In genomic region chr1:30930631-30931173, GRCh38 we compare ENCODE assay signal across 14 cellular contexts. TPM values are rescaled to one million over a fixed set of nuclear protein-coding genes. Genes with fewer than 3 reads are reported as not detected.
DNase-seq lines count a peak whose midpoint lies in the region; ATAC-seq, FAIRE-seq and TF ChIP-seq lines count a peak whose summit lies in the region.
"Had no signal": no experiment of that assay in that cellular context is flagged by ENCODE, and none has a peak within 500 bp of the region (broad histone marks: within the 10 kb centered on the region; RNA-seq: fewer than 3 reads in every experiment).

No MANE protein-coding gene starts in this region.

- TF ChIP-seq CTCF in 22Rv1 (IDR thresholded peaks at IDR 0.05) (no peak), astrocyte (IDR thresholded peaks at IDR 0.05; ENCODE audit: insufficient read depth, low read depth, low read length) (no peak), osteoblast (IDR thresholded peaks at IDR 0.05; ENCODE audit: extremely low read depth, low read depth, low read length) (no peak)

- no peak overlapping the region for H3K9ac ChIP-seq in astrocyte (ENCODE audit: low read length)

- H3K4me1 ChIP-seq in astrocyte (ENCODE audit: insufficient read depth, low read length) (peaks cover 14% of the 10 kb centered on the region), osteoblast (ENCODE audit: insufficient read depth, low read length) (peaks cover 9% of the 10 kb centered on the region)
- H3K4me1 ChIP-seq: upper lobe of left lung had no signal

- no peak overlapping the region for H3K4me2 ChIP-seq in astrocyte (ENCODE audit: low read length)
- no peak overlapping the region for H3K4me2 ChIP-seq in osteoblast (ENCODE audit: insufficient read depth, low read length)

- H2AFZ ChIP-seq in astrocyte (ENCODE audit: low read depth, low read length) (no peak overlapping the region), osteoblast (ENCODE audit: low read length) (no peak overlapping the region)

- DNase-seq in DMS 273 treated with DMSO at 0.1 percent for 48 hours (lab: John Stamatoyannopoulos, UW): peak; percentile 79
- DNase-seq in astrocyte (ENCODE audit: low read depth): no peak
- DNase-seq in naive thymus-derived CD8-positive, alpha-beta T cell: no peak
- DNase-seq in activated CD8-positive, alpha-beta memory T cell treated with anti-CD3 and anti-CD28 coated beads, Interleukin-2, amount 10 ng/mL, durations not matched to agents 7 days and 5 days: no peak
- no peak for DNase-seq in osteoblast (ENCODE audit: insufficient read length, low spot score, missing footprints)
- DNase-seq: activated CD4-positive, alpha-beta T cell treated with anti-CD3 and anti-CD28 coated beads for 1 hour; kidney glomerular epithelial cell; NCI-H2029; NCI-H774; right lobe of liver; stimulated activated CD4-positive, alpha-beta T cell treated with anti-CD3 and anti-CD28 coated beads, Interleukin-2, amount 100 ng/mL, for 48 hours; upper lobe of left lung had no signal

- H3K79me2 ChIP-seq in astrocyte (ENCODE audit: insufficient read depth, low read length): peaks cover 5% of the 10 kb centered on the region
- H3K79me2 ChIP-seq in osteoblast (ENCODE audit: insufficient read depth, low read length): peaks cover 5% of the 10 kb centered on the region

- H3K27me3 Mint-ChIP-seq in astrocyte (ENCODE audit: low read depth, unreplicated experiment): no peaks in the 10 kb centered on the region
- peaks cover 0 to 2% (median 0%) of the 10 kb centered on the region in 5 donors for H3K27me3 Mint-ChIP-seq in naive thymus-derived CD8-positive, alpha-beta T cell
- H3K27me3 Mint-ChIP-seq in stimulated activated memory B cell treated with anti-CD40 and anti-IgM and Interleukin-4, amounts not matched to agents 10 μg/mL and 1 μg/mL and 100 μg/mL, for 72 hours: no peaks in the 10 kb centered on the region
- H3K27me3 Mint-ChIP-seq in activated CD8-positive, alpha-beta memory T cell treated with anti-CD3 and anti-CD28 coated beads, Interleukin-2, amount 10 ng/mL, durations not matched to agents 7 days and 5 days: no peaks in the 10 kb centered on the region

- no peaks in the 10 kb centered on the region for H3K9me3 ChIP-seq in astrocyte (ENCODE audit: insufficient read depth, low read depth, low read length)
- no peaks in the 10 kb centered on the region for H3K9me3 ChIP-seq in osteoblast (ENCODE audit: low read depth, low read length)
- H3K9me3 ChIP-seq: right lobe of liver, upper lobe of left lung had no signal

- peaks cover 21% of the 10 kb centered on the region for H3K36me3 Mint-ChIP-seq in astrocyte (ENCODE audit: low read depth, unreplicated experiment)
- H3K36me3 Mint-ChIP-seq in naive thymus-derived CD8-positive, alpha-beta T cell: peaks cover 0 to 47% (median 7%) of the 10 kb centered on the region in 3 donors
- H3K36me3 Mint-ChIP-seq in stimulated activated memory B cell treated with anti-CD40 and anti-IgM and Interleukin-4, amounts not matched to agents 10 μg/mL and 1 μg/mL and 100 μg/mL, for 72 hours: peaks cover 19% of the 10 kb centered on the region
- H3K36me3 Mint-ChIP-seq in activated CD8-positive, alpha-beta memory T cell treated with anti-CD3 and anti-CD28 coated beads, Interleukin-2, amount 10 ng/mL, durations not matched to agents 7 days and 5 days: peaks cover 23% of the 10 kb centered on the region

- H3K9me3 Mint-ChIP-seq in astrocyte (ENCODE audit: unreplicated experiment): no peaks in the 10 kb centered on the region
- no peaks in the 10 kb centered on the region for H3K9me3 Mint-ChIP-seq in naive thymus-derived CD8-positive, alpha-beta T cell
- no peaks in the 10 kb centered on the region for H3K9me3 Mint-ChIP-seq in stimulated activated memory B cell treated with anti-CD40 and anti-IgM and Interleukin-4, amounts not matched to agents 10 μg/mL and 1 μg/mL and 100 μg/mL, for 72 hours
- H3K9me3 Mint-ChIP-seq in activated CD8-positive, alpha-beta memory T cell treated with anti-CD3 and anti-CD28 coated beads, Interleukin-2, amount 10 ng/mL, durations not matched to agents 7 days and 5 days (ENCODE audit: low read depth): no peaks in the 10 kb centered on the region

- H3K36me3 ChIP-seq in astrocyte (ENCODE audit: insufficient read depth, low read length) (peaks cover 18% of the 10 kb centered on the region), osteoblast (ENCODE audit: insufficient read depth, low read length) (peaks cover 38% of the 10 kb centered on the region)

- CTCF ChIA-PET in activated CD8-positive, alpha-beta memory T cell treated with anti-CD3 and anti-CD28 coated beads, Interleukin-2, amount 10 ng/mL, durations not matched to agents 7 days and 5 days (lab: Charles Lee): interaction anchor here (1.6 to 6.2 kb wide), 5 partner anchors 12 to 212 kb away, joined by 5 to 53 read pairs (median 15); no protein-coding TSS in a partner anchor

- H3K27ac ChIP-seq in 22Rv1: peak overlapping the region; percentile 27
- no peak overlapping the region for H3K27ac ChIP-seq in astrocyte (ENCODE audit: low read depth, low read length)
- H3K27ac ChIP-seq in osteoblast (ENCODE audit: low read depth, low read length): no peak overlapping the region
- H3K27ac ChIP-seq: right lobe of liver, upper lobe of left lung had no signal

- no peak overlapping the region for H3K4me3 Mint-ChIP-seq in astrocyte (ENCODE audit: unreplicated experiment)
- no peak overlapping the region for H3K4me3 Mint-ChIP-seq in naive thymus-derived CD8-positive, alpha-beta T cell
- no peak overlapping the region for H3K4me3 Mint-ChIP-seq in stimulated activated memory B cell treated with anti-CD40 and anti-IgM and Interleukin-4, amounts not matched to agents 10 μg/mL and 1 μg/mL and 100 μg/mL, for 72 hours
- no peak overlapping the region for H3K4me3 Mint-ChIP-seq in activated CD8-positive, alpha-beta memory T cell treated with anti-CD3 and anti-CD28 coated beads, Interleukin-2, amount 10 ng/mL, durations not matched to agents 7 days and 5 days

- FAIRE-seq in astrocyte (lab: Jason Lieb, UNC): no peak

- H3K27me3 ChIP-seq in astrocyte (ENCODE audit: insufficient read depth, low read length): no peaks in the 10 kb centered on the region
- no peaks in the 10 kb centered on the region for H3K27me3 ChIP-seq in osteoblast (ENCODE audit: insufficient read depth, low read length)
- H3K27me3 ChIP-seq: right lobe of liver, upper lobe of left lung had no signal

- peak in 1 of 2 donors; percentile 13 for ATAC-seq in naive thymus-derived CD8-positive, alpha-beta T cell
- no peak for ATAC-seq in stimulated activated memory B cell treated with anti-CD40 and anti-IgM and Interleukin-4, amounts not matched to agents 10 μg/mL and 1 μg/mL and 100 μg/mL, for 72 hours
- no peak for ATAC-seq in activated CD8-positive, alpha-beta memory T cell treated with anti-CD3 and anti-CD28 coated beads, Interleukin-2, amount 10 ng/mL, durations not matched to agents 7 days and 5 days

- H3K4me3 ChIP-seq in astrocyte (ENCODE audit: insufficient read depth, low read depth, low read length): no peak overlapping the region
- no peak overlapping the region for H3K4me3 ChIP-seq in osteoblast (ENCODE audit: insufficient read depth, low read length)
- H3K4me3 ChIP-seq: right lobe of liver, upper lobe of left lung had no signal

- H3K4me1 Mint-ChIP-seq in astrocyte (ENCODE audit: low read depth, unreplicated experiment): peaks cover 55% of the 10 kb centered on the region
- H3K4me1 Mint-ChIP-seq in naive thymus-derived CD8-positive, alpha-beta T cell: peaks cover 0 to 11% (median 7%) of the 10 kb centered on the region in 4 donors
- peaks cover 27% of the 10 kb centered on the region for H3K4me1 Mint-ChIP-seq in stimulated activated memory B cell treated with anti-CD40 and anti-IgM and Interleukin-4, amounts not matched to agents 10 μg/mL and 1 μg/mL and 100 μg/mL, for 72 hours
- H3K4me1 Mint-ChIP-seq in activated CD8-positive, alpha-beta memory T cell treated with anti-CD3 and anti-CD28 coated beads, Interleukin-2, amount 10 ng/mL, durations not matched to agents 7 days and 5 days: peaks cover 8% of the 10 kb centered on the region

- H4K20me1 ChIP-seq in astrocyte (ENCODE audit: insufficient read depth, low read length) (peaks cover 47% of the 10 kb centered on the region), osteoblast (ENCODE audit: insufficient read depth, low read length) (peaks cover 12% of the 10 kb centered on the region)

- POLR2A ChIA-PET in naive thymus-derived CD8-positive, alpha-beta T cell (lab: Charles Lee): no interaction called here

- H3K27ac Mint-ChIP-seq in astrocyte (ENCODE audit: unreplicated experiment): peak overlapping the region; percentile 26
- H3K27ac Mint-ChIP-seq in naive thymus-derived CD8-positive, alpha-beta T cell: peak overlapping the region in 6 of 10 donors; percentile 37 to 87 (median 74)
- no peak overlapping the region for H3K27ac Mint-ChIP-seq in stimulated activated memory B cell treated with anti-CD40 and anti-IgM and Interleukin-4, amounts not matched to agents 10 μg/mL and 1 μg/mL and 100 μg/mL, for 72 hours
- no peak overlapping the region for H3K27ac Mint-ChIP-seq in activated CD8-positive, alpha-beta memory T cell treated with anti-CD3 and anti-CD28 coated beads, Interleukin-2, amount 10 ng/mL, durations not matched to agents 7 days and 5 days

RNA-seq across cellular contexts. Expression of gene SDC3, which starts 22.1 kb away (rescaled TPM):
- 113 and 135 TPM in 2 replicates for total RNA-seq in astrocyte
- under 1 TPM; 0.16 to 0.66 TPM for total RNA-seq in naive thymus-derived CD8-positive, alpha-beta T cell
- not detected for polyA plus RNA-seq in naive thymus-derived CD8-positive, alpha-beta T cell
- not detected for total RNA-seq in activated CD8-positive, alpha-beta memory T cell treated with anti-CD3 and anti-CD28 coated beads, Interleukin-2, amount 10 ng/mL, durations not matched to agents 7 days and 5 days
- total RNA-seq in osteoblast: 38.0 and 39.8 TPM in 2 replicates

Comparison
In these comparisons a context has a peak if more than half of its experiments do, and no peak if none do; other contexts are left out.
1. H3K27ac Mint-ChIP-seq: peak in astrocyte (single experiment) and naive thymus-derived CD8-positive, alpha-beta T cell (6 of 10); none in stimulated activated memory B cell treated with anti-CD40 and anti-IgM and Interleukin-4, amounts not matched to agents 10 μg/mL and 1 μg/mL and 100 μg/mL, for 72 hours (single experiment) and activated CD8-positive, alpha-beta memory T cell treated with anti-CD3 and anti-CD28 coated beads, Interleukin-2, amount 10 ng/mL, durations not matched to agents 7 days and 5 days (single experiment).
2. RNA of gene SDC3, which starts 22.1 kb away (total RNA-seq): 113 to 135 TPM in astrocyte and 38.0 to 39.8 TPM in osteoblast; 0.16 to 0.66 TPM in naive thymus-derived CD8-positive, alpha-beta T cell and not detected in activated CD8-positive, alpha-beta memory T cell treated with anti-CD3 and anti-CD28 coated beads, Interleukin-2, amount 10 ng/mL, durations not matched to agents 7 days and 5 days; every median in the first group is over 10 times any median in the second.